ENCODE assay signal across 8 cellular contexts in genomic region chr14:32711103-32711680, GRCh38.
DNase-seq lines count a peak whose midpoint lies in the region; ATAC-seq and TF ChIP-seq lines count a peak whose summit lies in the region.

No MANE protein-coding gene starts in this region.

- H3K36me3 ChIP-seq in mammary epithelial cell (ENCODE audit: insufficient read depth, low read length) = no peaks in the 10 kb centered on the region
- no peaks in the 10 kb centered on the region for H3K36me3 ChIP-seq in left lung

- BruUV-seq in mammary epithelial cell (replicated peaks; lab: Mats Ljungman, UMichigan) = no TSS peak

- TF ChIP-seq CTCF in mammary epithelial cell (conservative IDR thresholded peaks at IDR 0.05 in 1 of 2, IDR thresholded peaks at IDR 0.05 in 1 of 2; ENCODE audit: extremely low read depth in 1 of 2, insufficient read depth in 1 of 2, low read depth in 1 of 2, low read length in 2 of 2) = peak; percentile 52 to 67
- TF ChIP-seq CTCF in left lung (IDR thresholded peaks at IDR 0.05) = peak in 1 of 2 donors; percentile 28

- H3K4me2 ChIP-seq in mammary epithelial cell (ENCODE audit: insufficient read depth, low read depth, low read length) = no peak overlapping the region

- no peaks in the 10 kb centered on the region for H3K27me3 ChIP-seq in mammary epithelial cell (ENCODE audit: insufficient read depth, low read length)
- H3K27me3 ChIP-seq in left lung = no peaks in the 10 kb centered on the region

- H3K27ac ChIP-seq in mammary epithelial cell (ENCODE audit: insufficient read depth, low read depth, low read length) (no peak overlapping the region), left lung (no peak overlapping the region)

- H3K4me1 ChIP-seq in mammary epithelial cell (ENCODE audit: insufficient read depth, low read length) = peaks cover 8% of the 10 kb centered on the region
- H3K4me1 ChIP-seq in left lung = no peaks in the 10 kb centered on the region

- DNase-seq in NCI-H82 (lab: John Stamatoyannopoulos, UW) = peak; percentile 70
- no peak for DNase-seq in NCI-H82 treated with DMSO at 0.1 percent for 48 hours (lab: John Stamatoyannopoulos, UW; ENCODE audit: unreplicated experiment)
- DNase-seq in NCI-H524 (lab: John Stamatoyannopoulos, UW) = peak; percentile 29 to 77
- DNase-seq in mammary epithelial cell = no peak
- no peak for DNase-seq in left lung
- DNase-seq in mesenteric fat pad (ENCODE audit: low spot score) = no peak

- intact Hi-C loops in mammary epithelial cell (cut with micrococcal nuclease) (loop anchor here (1.0 to 10.0 kb wide), 5 partner anchors 122 to 1591 kb away; no protein-coding TSS in a partner anchor), left lung (cut with DNase I) (no loop called here)

- no peak overlapping the region for H3K9ac ChIP-seq in mammary epithelial cell (ENCODE audit: insufficient read depth, low read length)

- H3K9me3 ChIP-seq in mammary epithelial cell (replicated peaks; ENCODE audit: insufficient read depth, low read length) (no peaks in the 10 kb centered on the region), left lung (no peaks in the 10 kb centered on the region)

- 31% methylated on average over 3 of the region's 3 CpGs for WGBS in mammary epithelial cell (ENCODE audit: low coverage, missing lambda C conversion rate)

- no peaks in the 10 kb centered on the region for H3K79me2 ChIP-seq in mammary epithelial cell (ENCODE audit: insufficient read depth, low read length)

- dilution Hi-C loops in mammary epithelial cell (cut with HindIII; ENCODE audit: low sequenced_read_pairs) = loop anchor here (5.0 kb wide), 1 partner anchor 131 kb away; no protein-coding TSS in a partner anchor

- in situ Hi-C loops in mammary epithelial cell (cut with MboI; ENCODE audit: low sequenced_read_pairs in 2 of 2) = loop anchor here in 1 of 2 donors (25.0 kb wide), 2 partner anchors 276 to 1076 kb away; no protein-coding TSS in a partner anchor

- ATAC-seq in HG03139 (IDR thresholded peaks at IDR 0.05; ENCODE audit: unreplicated experiment) (peak; percentile 70), left lung (peak; percentile 63), GM19351 (IDR thresholded peaks at IDR 0.05; ENCODE audit: unreplicated experiment) (no peak)

- CTCF ChIA-PET in mammary epithelial cell (lab: Charles Lee; ENCODE audit: low non-redundant PET) = no interaction called here

- H3K4me3 ChIP-seq in mammary epithelial cell (replicated peaks in 1 of 3; ENCODE audit: insufficient read depth in 1 of 3, low read depth in 2 of 3, low read length in 3 of 3) = no peak overlapping the region
- H3K4me3 ChIP-seq in left lung = no peak overlapping the region

- no peak overlapping the region for H2AFZ ChIP-seq in mammary epithelial cell (ENCODE audit: low read depth, low read length)

- H4K20me1 ChIP-seq in mammary epithelial cell (ENCODE audit: insufficient read depth, low read length) = no peaks in the 10 kb centered on the region

Comparison
In these comparisons a context has a peak if more than half of its experiments do, and no peak if none do; other contexts are left out.
1. DNase-seq: peak in NCI-H82 (single experiment) and NCI-H524 (2 of 2); none in NCI-H82 treated with DMSO at 0.1 percent for 48 hours (single experiment), mammary epithelial cell (single experiment), left lung (0 of 2) and mesenteric fat pad (single experiment).